Comparison of ENCODE assay signal across 10 cellular contexts in genomic region chr22:46352276-46352675, GRCh38. TPM values are rescaled to one million over a fixed set of nuclear protein-coding genes. Genes with fewer than 3 reads are reported as not detected.
DNase-seq lines count a peak whose midpoint lies in the region; ATAC-seq and TF ChIP-seq lines count a peak whose summit lies in the region.
"Had no signal": no experiment of that assay in that cellular context is flagged by ENCODE, and none has a peak within 500 bp of the region (broad histone marks: within the 10 kb centered on the region; RNA-seq: fewer than 3 reads in every experiment).

No MANE protein-coding gene starts in this region.

- H3K4me1 ChIP-seq in cardiac muscle cell (ENCODE audit: low read depth) (peaks cover 28% of the 10 kb centered on the region), right atrium auricular region (peaks cover 0 to 56% of the 10 kb centered on the region in 2 donors)

- intact Hi-C loops in left cardiac atrium (cut with DNase I) (no loop called here), Calu3 (cut with micrococcal nuclease; ENCODE audit: unreplicated experiment) (no loop called here)

- H3K9me3 Mint-ChIP-seq in type B pancreatic cell (no peaks in the 10 kb centered on the region), Calu3 (ENCODE audit: low read depth, unreplicated experiment) (no peaks in the 10 kb centered on the region)
- H3K9me3 Mint-ChIP-seq: CD8-positive, alpha-beta T cell had no signal

- no peak overlapping the region for H3K4me3 ChIP-seq in cardiac muscle cell
- H3K4me3 ChIP-seq in right atrium auricular region = no peak overlapping the region

- ATAC-seq in left cardiac atrium = no peak
- ATAC-seq in GM19328 (IDR thresholded peaks at IDR 0.05; ENCODE audit: unreplicated experiment) = no peak
- ATAC-seq: CD8-positive, alpha-beta T cell had no signal

- H3K4me1 Mint-ChIP-seq in type B pancreatic cell (ENCODE audit: unreplicated experiment) (peaks cover 5% of the 10 kb centered on the region), Calu3 (ENCODE audit: low read depth, unreplicated experiment) (peaks cover 8% of the 10 kb centered on the region)

- CTCF ChIA-PET in RWPE1 (lab: Yijun Ruan, JAX) = interaction anchor here (0.6 to 0.8 kb wide), 2 partner anchors 176 to 1060 kb away, joined by 3 read pairs; no protein-coding TSS in a partner anchor
- CTCF ChIA-PET in Calu3 (lab: Charles Lee) = interaction anchor here (1.0 kb wide), 1 partner anchor 15 kb away, joined by 4 read pairs; no protein-coding TSS in a partner anchor

- H3K36me3 ChIP-seq in cardiac muscle cell (peaks cover 48% of the 10 kb centered on the region), right atrium auricular region (peaks cover 83% of the 10 kb centered on the region)

- DNase-seq in cardiac muscle cell (ENCODE audit: low read depth in 1 of 2, low spot score in 1 of 2) (no peak), left cardiac atrium (no peak), RWPE1 (ENCODE audit: low spot score) (no peak), right atrium auricular region (ENCODE audit: low spot score) (no peak), type B pancreatic cell (ENCODE audit: extremely low spot score, unreplicated experiment) (no peak), Calu3 (no peak)
- no peak for DNase-seq in stimulated activated CD4-positive, alpha-beta T cell treated with anti-CD3 and anti-CD28 coated beads, Interleukin-12 subunit alpha, Interleukin-12 subunit beta, amount 100 ng/mL, for 4 hours
- DNase-seq: CD8-positive, alpha-beta T cell; NCI-H1930 had no signal

- H3K9me3 ChIP-seq in cardiac muscle cell (ENCODE audit: low read depth) (no peaks in the 10 kb centered on the region), right atrium auricular region (no peaks in the 10 kb centered on the region)

- H3K27ac Mint-ChIP-seq in type B pancreatic cell = peak overlapping the region; percentile 36
- H3K27ac Mint-ChIP-seq in Calu3 (ENCODE audit: unreplicated experiment) = no peak overlapping the region
- H3K27ac Mint-ChIP-seq: CD8-positive, alpha-beta T cell had no signal

- no peak for TF ChIP-seq CTCF in cardiac muscle cell (IDR thresholded peaks at IDR 0.05; ENCODE audit: low read depth, low read length)
- no peak for TF ChIP-seq CTCF in RWPE1 (conservative IDR thresholded peaks at IDR 0.05; ENCODE audit: low read depth)
- no peak for TF ChIP-seq CTCF in right atrium auricular region (IDR thresholded peaks at IDR 0.05)
- TF ChIP-seq CTCF in type B pancreatic cell (conservative IDR thresholded peaks at IDR 0.05) = no peak
- TF ChIP-seq CTCF in Calu3 (IDR thresholded peaks at IDR 0.05; ENCODE audit: unreplicated experiment) = no peak

- POLR2A ChIA-PET in RWPE1 (lab: Yijun Ruan, JAX; ENCODE audit: low non-redundant PET) = no interaction called here

- H3K36me3 Mint-ChIP-seq in type B pancreatic cell (peaks cover 4% of the 10 kb centered on the region), Calu3 (ENCODE audit: insufficient read depth, unreplicated experiment) (peaks cover 74% of the 10 kb centered on the region)

- H3K27ac ChIP-seq in cardiac muscle cell = peak overlapping the region; percentile 64
- H3K27ac ChIP-seq in RWPE1 = peak overlapping the region; percentile 81
- H3K27ac ChIP-seq in right atrium auricular region = peak overlapping the region; percentile 84 to 87

- H3K4me3 Mint-ChIP-seq in type B pancreatic cell (no peak overlapping the region), Calu3 (ENCODE audit: low read depth, unreplicated experiment) (no peak overlapping the region)
- H3K4me3 Mint-ChIP-seq: CD8-positive, alpha-beta T cell had no signal

- no TSS peak for BruUV-seq in Calu3 (replicated peaks; lab: Mats Ljungman, UMichigan)

- no peaks in the 10 kb centered on the region for H3K27me3 ChIP-seq in cardiac muscle cell
- no peaks in the 10 kb centered on the region for H3K27me3 ChIP-seq in right atrium auricular region

- H3K27me3 Mint-ChIP-seq in type B pancreatic cell (no peaks in the 10 kb centered on the region), Calu3 (ENCODE audit: unreplicated experiment) (no peaks in the 10 kb centered on the region)

RNA-seq across cellular contexts. Expression of gene TRMU, which starts 16.8 kb away (rescaled TPM):
- 82.3 and 127 TPM in 2 replicates for total RNA-seq in cardiac muscle cell
- 130 and 155 TPM in 2 replicates for polyA plus RNA-seq in cardiac muscle cell
- total RNA-seq in left cardiac atrium = 10 to 100 TPM; 27.5 to 41.9 TPM
- total RNA-seq in right atrium auricular region = 10 to 100 TPM; 22.2 to 22.4 TPM
- 46.6 and 68.4 TPM in 2 replicates for total RNA-seq in type B pancreatic cell (ENCODE audit: low replicate concordance)
- 74.8 and 79.6 TPM in 2 replicates for total RNA-seq in Calu3 (2022)

RNA-seq across cellular contexts. Expression of gene GTSE1, which starts 55.6 kb away (rescaled TPM):
- 4.4 and 28.7 TPM in 2 replicates for total RNA-seq in cardiac muscle cell
- 5.4 and 32.6 TPM in 2 replicates for polyA plus RNA-seq in cardiac muscle cell
- total RNA-seq in left cardiac atrium = under 1 TPM; 0.24 to 0.94 TPM
- total RNA-seq in right atrium auricular region = under 1 TPM; 0.16 to 0.63 TPM
- total RNA-seq in type B pancreatic cell (ENCODE audit: low replicate concordance) = 12.3 and 39.6 TPM in 2 replicates
- total RNA-seq in Calu3 (2022) = 48.0 and 53.5 TPM in 2 replicates
